26 cellular contexts compared by ENCODE assay signal in the genomic region with DNA sequence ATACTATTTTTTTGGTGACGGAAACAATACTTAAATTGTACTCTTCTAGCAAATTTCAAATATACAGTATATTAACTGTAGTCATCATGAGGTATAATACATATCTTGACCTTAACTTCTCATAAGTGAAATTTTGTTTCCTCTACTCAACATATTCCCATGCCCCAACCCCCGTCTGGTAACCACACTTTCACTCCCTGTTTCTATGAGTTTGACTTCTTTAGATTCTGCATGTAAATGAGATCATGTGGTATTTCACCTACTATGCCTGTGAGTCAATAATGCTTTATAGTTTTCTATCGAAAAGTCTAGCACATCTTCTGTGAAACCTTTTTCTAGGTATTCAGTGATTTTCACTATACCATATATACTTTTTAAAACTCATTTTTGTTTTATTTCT.
DNase-seq lines count a peak whose midpoint lies in the region; ATAC-seq and TF ChIP-seq lines count a peak whose summit lies in the region.
"Had no signal": no experiment of that assay in that cellular context is flagged by ENCODE, and none has a peak within 500 bp of the region (broad histone marks: within the 10 kb centered on the region; RNA-seq: fewer than 3 reads in every experiment).

No MANE protein-coding gene starts in this region.

- DNase-seq in NOMO-1 treated with dmso at 0.1 percent for 144 hours (lab: John Stamatoyannopoulos, UW; ENCODE audit: unreplicated experiment) (no peak), Caco-2 (no peak)
- DNase-seq: activated naive CD4-positive, alpha-beta T cell treated with anti-CD3 and anti-CD28 coated beads, Interleukin-2, amount 50 U/mL, for 16 hours; AML-193; amygdala; CD8-positive, alpha-beta memory T cell; DMS153; effector memory CD8-positive, alpha-beta T cell; foreskin keratinocyte; HCEC 1CT; naive thymus-derived CD4-positive, alpha-beta T cell; NCI-H1417; NCI-H774; occipital lobe; stimulated activated CD4-positive, alpha-beta T cell treated with anti-CD3 and anti-CD28 coated beads, Interleukin-1b, Interleukin-23, amount 100 ng/mL, for 48 hours; T1000 had no signal

- TF ChIP-seq CTCF in Caco-2 (IDR thresholded peaks at IDR 0.05; ENCODE audit: insufficient read depth in 1 of 2, low read depth in 1 of 2, low read length in 1 of 2, severe bottlenecking in 1 of 2, unreplicated experiment in 1 of 2) = no peak

- no peak overlapping the region for H3K27ac Mint-ChIP-seq in Caco-2 (ENCODE audit: unreplicated experiment)
- H3K27ac Mint-ChIP-seq: CD8-positive, alpha-beta memory T cell; effector memory CD8-positive, alpha-beta T cell; naive thymus-derived CD4-positive, alpha-beta T cell; type B pancreatic cell; WTC11 had no signal

- no TSS peak for BruUV-seq in Caco-2 (replicated peaks; lab: Mats Ljungman, UMichigan)

- POLR2A ChIA-PET in Caco-2 (lab: Charles Lee) = no interaction called here

- CTCF ChIA-PET in Caco-2 (lab: Charles Lee) = no interaction called here

- H3K9me3 Mint-ChIP-seq in Caco-2 (ENCODE audit: unreplicated experiment) = no peaks in the 10 kb centered on the region
- H3K9me3 Mint-ChIP-seq: type B pancreatic cell had no signal

- no peak overlapping the region for H3K4me3 ChIP-seq in Caco-2 (ENCODE audit: low read depth, low read length)
- H3K4me3 ChIP-seq: skin epidermis had no signal

- peaks cover 3% of the 10 kb centered on the region for H3K27me3 Mint-ChIP-seq in Caco-2 (ENCODE audit: insufficient read depth, unreplicated experiment)
- H3K27me3 Mint-ChIP-seq: CD8-positive, alpha-beta memory T cell; effector memory CD8-positive, alpha-beta T cell; naive thymus-derived CD4-positive, alpha-beta T cell; type B pancreatic cell had no signal

- H3K4me1 Mint-ChIP-seq in Caco-2 (ENCODE audit: low read depth, unreplicated experiment) = no peaks in the 10 kb centered on the region
- H3K4me1 Mint-ChIP-seq: CD8-positive, alpha-beta memory T cell; WTC11 had no signal

- intact Hi-C loops in Caco-2 (cut with micrococcal nuclease; ENCODE audit: unreplicated experiment) = no loop called here

- no peak overlapping the region for H3K4me3 Mint-ChIP-seq in Caco-2 (ENCODE audit: unreplicated experiment)
- H3K4me3 Mint-ChIP-seq: CD8-positive, alpha-beta memory T cell; effector memory CD8-positive, alpha-beta T cell; naive thymus-derived CD4-positive, alpha-beta T cell; type B pancreatic cell; WTC11 had no signal

- no peaks in the 10 kb centered on the region for H3K9me3 ChIP-seq in Caco-2

- H3K36me3 Mint-ChIP-seq in Caco-2 (ENCODE audit: insufficient read depth, unreplicated experiment) = no peaks in the 10 kb centered on the region
- H3K36me3 Mint-ChIP-seq: CD8-positive, alpha-beta memory T cell; naive thymus-derived CD4-positive, alpha-beta T cell; type B pancreatic cell; WTC11 had no signal

- H3K27me3 ChIP-seq in Caco-2 (replicated peaks; ENCODE audit: control insufficient read depth, insufficient read depth, low read length) = no peaks in the 10 kb centered on the region
- H3K27me3 ChIP-seq: foreskin keratinocyte had no signal

- H3K36me3 ChIP-seq in Caco-2 (ENCODE audit: control insufficient read depth, insufficient read depth, low read length) = no peaks in the 10 kb centered on the region

- no peaks in the 10 kb centered on the region for H3K4me1 ChIP-seq in Caco-2
- H3K4me1 ChIP-seq: foreskin keratinocyte had no signal

- ATAC-seq in GM18502 (IDR thresholded peaks at IDR 0.05; ENCODE audit: poor library complexity, unreplicated experiment) (peak; percentile 76), GM19372 (IDR thresholded peaks at IDR 0.05; ENCODE audit: low read depth, unreplicated experiment) (peak; percentile 46), HG02678 (IDR thresholded peaks at IDR 0.05; ENCODE audit: unreplicated experiment) (peak; percentile 68), HG03378 (IDR thresholded peaks at IDR 0.05; ENCODE audit: unreplicated experiment) (peak; percentile 60), GM18873 (IDR thresholded peaks at IDR 0.05; ENCODE audit: low FRiP score, unreplicated experiment) (no peak), HG02759 (IDR thresholded peaks at IDR 0.05; ENCODE audit: unreplicated experiment) (no peak)
- ATAC-seq: effector memory CD8-positive, alpha-beta T cell; foreskin keratinocyte; naive thymus-derived CD4-positive, alpha-beta T cell; Right ventricle myocardium inferior; WTC11 had no signal

Comparison
In these comparisons a context has a peak if more than half of its experiments do, and no peak if none do; other contexts are left out.
1. ATAC-seq: peak in GM18502 (single experiment), GM19372 (single experiment), HG02678 (single experiment) and HG03378 (single experiment); none in GM18873 (single experiment) and HG02759 (single experiment).